In genomic region chr10:14658331-14659122, GRCh38 we compare ENCODE assay signal across 8 cellular contexts.
DNase-seq lines count a peak whose midpoint lies in the region; ATAC-seq and TF ChIP-seq lines count a peak whose summit lies in the region.

No MANE protein-coding gene starts in this region.

- H3K9me3 Mint-ChIP-seq in CD4-positive, alpha-beta memory T cell: peaks cover 0 to 3% (median 0%) of the 10 kb centered on the region in 8 donors
- H3K9me3 Mint-ChIP-seq in activated T-helper 2 cell treated with anti-CD3 and anti-CD28 coated beads, Interferon-gamma antibody, Interleukin-2, Interleukin-4, amounts not matched to agents 10 μg/mL and 5 μg/mL and 100 μg/mL, durations not matched to agents 14 hours and 24 hours and 36 hours: peaks cover 34% of the 10 kb centered on the region

- no peak for DNase-seq in CD4-positive, alpha-beta memory T cell
- DNase-seq in HS-5 (ENCODE audit: low read depth): peak; percentile 15
- no peak for DNase-seq in activated T-helper 2 cell treated with anti-CD3 and anti-CD28 coated beads, Interferon-gamma antibody, Interleukin-2, Interleukin-4, amounts not matched to agents 10 μg/mL and 5 μg/mL and 100 μg/mL, durations not matched to agents 14 hours and 24 hours and 36 hours (ENCODE audit: low spot score)
- DNase-seq in lower lobe of right lung: no peak
- DNase-seq in DMS79 (lab: John Stamatoyannopoulos, UW): no peak
- DNase-seq in stimulated activated CD4-positive, alpha-beta T cell treated with anti-CD3 and anti-CD28 coated beads, Interleukin-1b, Interleukin-23, amount 100 ng/mL, for 48 hours: no peak
- DNase-seq in NCI-H526 treated with DMSO at 0.1 percent for 48 hours (lab: John Stamatoyannopoulos, UW): no peak
- no peak for DNase-seq in NCI-H128 (lab: John Stamatoyannopoulos, UW; ENCODE audit: unreplicated experiment)

- no peak for ATAC-seq in lower lobe of right lung

- POLR2A ChIA-PET in CD4-positive, alpha-beta memory T cell (lab: Charles Lee; ENCODE audit: partially characterized antibody): interaction anchor here (0.6 to 1.8 kb wide), 8 partner anchors 8 to 179 kb away, joined by 3 to 15 read pairs (median 3); partner anchors contain the start of gene CDNF

- peak overlapping the region; percentile 48 for H3K27ac ChIP-seq in CD4-positive, alpha-beta memory T cell (ENCODE audit: low read depth, low read length)
- H3K27ac ChIP-seq in lower lobe of right lung: peak overlapping the region; percentile 9

- H3K27ac Mint-ChIP-seq in CD4-positive, alpha-beta memory T cell: peak overlapping the region; percentile 78 to 97 (median 92)
- peak overlapping the region; percentile 95 for H3K27ac Mint-ChIP-seq in activated T-helper 2 cell treated with anti-CD3 and anti-CD28 coated beads, Interferon-gamma antibody, Interleukin-2, Interleukin-4, amounts not matched to agents 10 μg/mL and 5 μg/mL and 100 μg/mL, durations not matched to agents 14 hours and 24 hours and 36 hours

- peaks cover 56 to 84% (median 71%) of the 10 kb centered on the region in 4 donors for H3K4me1 Mint-ChIP-seq in CD4-positive, alpha-beta memory T cell
- H3K4me1 Mint-ChIP-seq in activated T-helper 2 cell treated with anti-CD3 and anti-CD28 coated beads, Interferon-gamma antibody, Interleukin-2, Interleukin-4, amounts not matched to agents 10 μg/mL and 5 μg/mL and 100 μg/mL, durations not matched to agents 14 hours and 24 hours and 36 hours (ENCODE audit: low read depth): peaks cover 87% of the 10 kb centered on the region

- peak overlapping the region; percentile 63 to 88 (median 74) for H3K4me3 Mint-ChIP-seq in CD4-positive, alpha-beta memory T cell
- peak overlapping the region; percentile 35 for H3K4me3 Mint-ChIP-seq in activated T-helper 2 cell treated with anti-CD3 and anti-CD28 coated beads, Interferon-gamma antibody, Interleukin-2, Interleukin-4, amounts not matched to agents 10 μg/mL and 5 μg/mL and 100 μg/mL, durations not matched to agents 14 hours and 24 hours and 36 hours (ENCODE audit: low read depth)

- CTCF ChIA-PET in CD4-positive, alpha-beta memory T cell (lab: Charles Lee; ENCODE audit: partially characterized antibody): no interaction called here

- intact Hi-C loops in CD4-positive, alpha-beta memory T cell (cut with micrococcal nuclease): loop anchor here (1.0 kb wide), 1 partner anchor 10 kb away; no protein-coding TSS in a partner anchor
- intact Hi-C loops in activated T-helper 2 cell treated with anti-CD3 and anti-CD28 coated beads, Interferon-gamma antibody, Interleukin-2, Interleukin-4, amounts not matched to agents 10 μg/mL and 5 μg/mL and 100 μg/mL, durations not matched to agents 14 hours and 24 hours and 36 hours (cut with micrococcal nuclease): loop anchor here (1.0 to 5.0 kb wide), 6 partner anchors 10 to 294 kb away; partner anchors contain the start of gene DCLRE1C
- intact Hi-C loops in lower lobe of right lung (cut with DNase I): no loop called here

- H3K36me3 Mint-ChIP-seq in CD4-positive, alpha-beta memory T cell: no peaks in the 10 kb centered on the region
- H3K36me3 Mint-ChIP-seq in activated T-helper 2 cell treated with anti-CD3 and anti-CD28 coated beads, Interferon-gamma antibody, Interleukin-2, Interleukin-4, amounts not matched to agents 10 μg/mL and 5 μg/mL and 100 μg/mL, durations not matched to agents 14 hours and 24 hours and 36 hours (ENCODE audit: low read depth): peaks cover 32% of the 10 kb centered on the region

- no peaks in the 10 kb centered on the region for H3K27me3 Mint-ChIP-seq in CD4-positive, alpha-beta memory T cell
- H3K27me3 Mint-ChIP-seq in activated T-helper 2 cell treated with anti-CD3 and anti-CD28 coated beads, Interferon-gamma antibody, Interleukin-2, Interleukin-4, amounts not matched to agents 10 μg/mL and 5 μg/mL and 100 μg/mL, durations not matched to agents 14 hours and 24 hours and 36 hours (ENCODE audit: low read depth): no peaks in the 10 kb centered on the region

- H3K4me3 ChIP-seq in CD4-positive, alpha-beta memory T cell (ENCODE audit: low read length in 2 of 2): peak overlapping the region in 1 of 2 donors; percentile 13
- H3K4me3 ChIP-seq in lower lobe of right lung: no peak overlapping the region

- TF ChIP-seq CTCF in lower lobe of right lung (IDR thresholded peaks at IDR 0.05): no peak

- no peaks in the 10 kb centered on the region for H3K36me3 ChIP-seq in CD4-positive, alpha-beta memory T cell (ENCODE audit: insufficient read depth, low read length)
- H3K36me3 ChIP-seq in lower lobe of right lung: no peaks in the 10 kb centered on the region

- peaks cover 76% of the 10 kb centered on the region for H3K4me1 ChIP-seq in CD4-positive, alpha-beta memory T cell (ENCODE audit: insufficient read depth, low read length)
- peaks cover 31% of the 10 kb centered on the region for H3K4me1 ChIP-seq in lower lobe of right lung

- H3K9me3 ChIP-seq in CD4-positive, alpha-beta memory T cell (ENCODE audit: control insufficient read depth in 1 of 2, low read length in 2 of 2): no peaks in the 10 kb centered on the region
- no peaks in the 10 kb centered on the region for H3K9me3 ChIP-seq in lower lobe of right lung

- H3K27me3 ChIP-seq in CD4-positive, alpha-beta memory T cell (ENCODE audit: insufficient read depth, low read length): no peaks in the 10 kb centered on the region
- H3K27me3 ChIP-seq in lower lobe of right lung (ENCODE audit: low read depth): no peaks in the 10 kb centered on the region
